ENCODE assay signal across 9 cellular contexts in the genomic region with DNA sequence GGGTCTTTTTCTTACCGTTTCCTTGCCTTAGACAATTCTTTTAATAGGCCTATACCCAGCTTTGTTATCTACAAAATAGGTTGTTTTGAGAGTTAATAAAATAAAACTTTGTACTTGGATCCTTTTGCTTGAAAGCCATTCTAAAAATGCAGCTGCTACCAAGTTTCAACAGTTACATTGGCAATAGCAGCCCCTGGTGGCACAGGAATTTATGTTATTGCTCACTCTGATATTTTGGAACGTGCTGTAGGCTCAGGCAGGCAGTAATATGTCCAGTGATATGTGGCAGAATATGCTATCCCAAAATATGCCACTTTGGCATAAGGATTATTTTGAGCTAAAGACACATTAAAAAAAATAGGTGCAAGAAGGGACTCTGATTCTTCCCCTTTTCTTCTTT. TPM values are rescaled to one million over a fixed set of nuclear protein-coding genes. Genes with fewer than 3 reads are reported as not detected.
DNase-seq lines count a peak whose midpoint lies in the region; TF ChIP-seq lines count a peak whose summit lies in the region.
"Had no signal": no experiment of that assay in that cellular context is flagged by ENCODE, and none has a peak within 500 bp of the region (broad histone marks: within the 10 kb centered on the region; RNA-seq: fewer than 3 reads in every experiment).

No MANE protein-coding gene starts in this region.

- BruUV-seq in OCI-LY7 (replicated peaks; lab: Mats Ljungman, UMichigan): no TSS peak

- no peak overlapping the region for H3K4me2 ChIP-seq in OCI-LY7 (ENCODE audit: low read length)

- no peak overlapping the region for H3K27ac ChIP-seq in OCI-LY7 (ENCODE audit: low read depth, low read length, poor library complexity, severe bottlenecking)
- H3K27ac ChIP-seq: SJSA1 had no signal

- H3K9me3 ChIP-seq in OCI-LY7 (ENCODE audit: low read length): no peaks in the 10 kb centered on the region
- H3K9me3 ChIP-seq: SJSA1 had no signal

- CTCF ChIA-PET in OCI-LY7 (lab: Charles Lee; ENCODE audit: unreplicated experiment): no interaction called here

- H3K4me3 ChIP-seq in OCI-LY7 (ENCODE audit: low read depth, low read length, poor library complexity, severe bottlenecking): no peak overlapping the region
- H3K4me3 ChIP-seq: SJSA1 had no signal

- H3K9me2 ChIP-seq in OCI-LY7 (ENCODE audit: insufficient read depth, low read length): no peaks in the 10 kb centered on the region

- in situ Hi-C loops in ACHN (cut with HindIII; ENCODE audit: low pct_ligation_motif_present, low pct_unique_long_range_greater_than_20kb, low sequenced_read_pairs): no loop called here

- H3K36me3 ChIP-seq in OCI-LY7 (ENCODE audit: insufficient read depth, low read length): no peaks in the 10 kb centered on the region
- H3K36me3 ChIP-seq: SJSA1 had no signal

- intact Hi-C loops in OCI-LY7 (cut with micrococcal nuclease; ENCODE audit: unreplicated experiment): no loop called here

- H2AFZ ChIP-seq in OCI-LY7 (ENCODE audit: low read length): no peak overlapping the region

- peak; percentile 49 for DNase-seq in ACHN
- peak; percentile 20 for DNase-seq in EL
- peak; percentile 53 for DNase-seq in OCI-LY7 (ENCODE audit: low spot score)
- peak; percentile 53 for DNase-seq in fibroblast of peridontal ligament (ENCODE audit: extremely low read depth)
- no peak for DNase-seq in NCI-H1092 (lab: John Stamatoyannopoulos, UW)
- DNase-seq in GM19240 (ENCODE audit: insufficient read length, low spot score): no peak
- DNase-seq in globus pallidus (ENCODE audit: low spot score): no peak
- DNase-seq in NCI-H1436 treated with DMSO at 0.1 percent for 48 hours (lab: John Stamatoyannopoulos, UW): no peak

- POLR2A ChIA-PET in OCI-LY7 (lab: Charles Lee): no interaction called here

- H3K4me1 ChIP-seq in OCI-LY7 (ENCODE audit: insufficient read depth, low read length, poor library complexity, severe bottlenecking): no peaks in the 10 kb centered on the region
- H3K4me1 ChIP-seq: SJSA1 had no signal

- peak; percentile 83 for TF ChIP-seq CTCF in OCI-LY7 (conservative IDR thresholded peaks at IDR 0.05; ENCODE audit: low read length)

- no peaks in the 10 kb centered on the region for H3K79me2 ChIP-seq in OCI-LY7 (ENCODE audit: insufficient read depth, low read depth, low read length)

- H4K20me1 ChIP-seq in OCI-LY7 (ENCODE audit: insufficient read depth, low read length): no peaks in the 10 kb centered on the region

RNA-seq across cellular contexts. Expression of a gene that starts 6.7 kb away (rescaled TPM):
- total RNA-seq in OCI-LY7 (2014; rRNA removed; shearing (Covaris generic)): 22.1 and 22.6 TPM in 2 replicates
- total RNA-seq in OCI-LY7 (2022): 17.7 and 22.0 TPM in 2 replicates

RNA-seq across cellular contexts. Expression of a gene that starts 10.4 kb away (rescaled TPM):
- 144 and 196 TPM in 2 replicates for total RNA-seq in OCI-LY7 (2014; rRNA removed; shearing (Covaris generic))
- 192 and 232 TPM in 2 replicates for total RNA-seq in OCI-LY7 (2022)

RNA-seq across cellular contexts. Expression of a gene that starts 45.0 kb away (rescaled TPM):
- 1.8 and 3.5 TPM in 2 replicates for total RNA-seq in OCI-LY7 (2014; rRNA removed; shearing (Covaris generic))
- total RNA-seq in OCI-LY7 (2022): 4.6 and 6.3 TPM in 2 replicates

Comparison
In these comparisons a context has a peak if more than half of its experiments do, and no peak if none do; other contexts are left out.
1. DNase-seq: peak in ACHN (single experiment), EL (single experiment), OCI-LY7 (single experiment) and fibroblast of peridontal ligament (single experiment); none in NCI-H1092 (single experiment), GM19240 (single experiment), globus pallidus (single experiment) and NCI-H1436 treated with DMSO at 0.1 percent for 48 hours (single experiment).